1 cellular context compared by ENCODE assay signal in the genomic region with DNA sequence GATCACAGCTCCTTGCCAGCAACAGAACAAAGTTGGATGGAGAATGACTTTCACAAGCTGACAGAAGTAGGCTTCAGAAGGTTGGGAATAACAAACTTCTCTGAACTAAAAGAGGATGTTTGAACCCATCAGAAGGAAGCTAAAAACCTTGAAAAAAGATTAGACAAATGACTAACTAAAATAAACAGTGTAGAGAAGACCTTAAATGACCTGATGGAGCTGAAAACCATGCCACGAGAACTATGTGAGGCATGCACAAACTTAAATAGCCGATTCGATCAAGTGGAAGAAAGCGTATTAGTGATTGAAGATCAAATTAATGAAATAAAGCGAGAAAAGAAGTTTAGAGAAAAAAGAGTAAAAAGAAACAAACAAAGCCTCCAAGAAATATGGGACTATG.
A peak's percentile ranks its signal among the peaks of the same experiment; 100 is the strongest.
TF ChIP-seq lines count a peak whose summit lies in the region.
"Not testable (repeated sequence)": the region's sequence is repeated elsewhere in the genome, so short reads cannot be mapped to it uniquely, and the experiment has no call there.

No MANE protein-coding gene starts in this region.

TF ChIP-seq in HepG2, 621 proteins besides CTCF, POLR2A, EP300 and RAD21:
- TF ChIP-seq FOXA3 (CRISPR knock-in tag; IDR thresholded peaks at IDR 0.05) (peak; percentile 14; the same call in 1 of the 2 replicates), THRA (CRISPR knock-in tag; IDR thresholded peaks at IDR 0.05; ENCODE audit: borderline replicate concordance) (peak; percentile 95), ZNF331 (CRISPR knock-in tag; IDR thresholded peaks at IDR 0.05) (peak; percentile 84), SOX13 (CRISPR knock-in tag; conservative IDR thresholded peaks at IDR 0.05 in 1 of 2, IDR thresholded peaks at IDR 0.05 in 1 of 2) (peak in 1 of 2 experiments; percentile 5; a peak in 1 of 4 replicates), NCOA2 (CRISPR knock-in tag; IDR thresholded peaks at IDR 0.05) (peak; percentile 45), TEAD3 (CRISPR knock-in tag; optimal IDR thresholded peaks at IDR 0.05; ENCODE audit: borderline replicate concordance) (peak; percentile 49), RXRB (CRISPR knock-in tag; IDR thresholded peaks at IDR 0.05; ENCODE audit: borderline replicate concordance) (peak; percentile 94), ZNF335 (CRISPR knock-in tag; IDR thresholded peaks at IDR 0.05) (0 out of 2 replicates have a peak, but pooled peaks have one; percentile 30), FOSL2 (CRISPR knock-in tag; IDR thresholded peaks at IDR 0.05) (peak; percentile 28; the same call in 1 of the 2 replicates)
- TF ChIP-seq, protein P1, sequence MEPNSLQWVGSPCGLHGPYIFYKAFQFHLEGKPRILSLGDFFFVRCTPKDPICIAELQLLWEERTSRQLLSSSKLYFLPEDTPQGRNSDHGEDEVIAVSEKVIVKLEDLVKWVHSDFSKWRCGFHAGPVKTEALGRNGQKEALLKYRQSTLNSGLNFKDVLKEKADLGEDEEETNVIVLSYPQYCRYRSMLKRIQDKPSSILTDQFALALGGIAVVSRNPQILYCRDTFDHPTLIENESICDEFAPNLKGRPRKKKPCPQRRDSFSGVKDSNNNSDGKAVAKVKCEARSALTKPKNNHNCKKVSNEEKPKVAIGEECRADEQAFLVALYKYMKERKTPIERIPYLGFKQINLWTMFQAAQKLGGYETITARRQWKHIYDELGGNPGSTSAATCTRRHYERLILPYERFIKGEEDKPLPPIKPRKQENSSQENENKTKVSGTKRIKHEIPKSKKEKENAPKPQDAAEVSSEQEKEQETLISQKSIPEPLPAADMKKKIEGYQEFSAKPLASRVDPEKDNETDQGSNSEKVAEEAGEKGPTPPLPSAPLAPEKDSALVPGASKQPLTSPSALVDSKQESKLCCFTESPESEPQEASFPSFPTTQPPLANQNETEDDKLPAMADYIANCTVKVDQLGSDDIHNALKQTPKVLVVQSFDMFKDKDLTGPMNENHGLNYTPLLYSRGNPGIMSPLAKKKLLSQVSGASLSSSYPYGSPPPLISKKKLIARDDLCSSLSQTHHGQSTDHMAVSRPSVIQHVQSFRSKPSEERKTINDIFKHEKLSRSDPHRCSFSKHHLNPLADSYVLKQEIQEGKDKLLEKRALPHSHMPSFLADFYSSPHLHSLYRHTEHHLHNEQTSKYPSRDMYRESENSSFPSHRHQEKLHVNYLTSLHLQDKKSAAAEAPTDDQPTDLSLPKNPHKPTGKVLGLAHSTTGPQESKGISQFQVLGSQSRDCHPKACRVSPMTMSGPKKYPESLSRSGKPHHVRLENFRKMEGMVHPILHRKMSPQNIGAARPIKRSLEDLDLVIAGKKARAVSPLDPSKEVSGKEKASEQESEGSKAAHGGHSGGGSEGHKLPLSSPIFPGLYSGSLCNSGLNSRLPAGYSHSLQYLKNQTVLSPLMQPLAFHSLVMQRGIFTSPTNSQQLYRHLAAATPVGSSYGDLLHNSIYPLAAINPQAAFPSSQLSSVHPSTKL (CRISPR knock-in tag; IDR thresholded peaks at IDR 0.05): peak; percentile 42; the same call in 1 of the 2 replicates
- TF ChIP-seq SOX13 (IDR thresholded peaks at IDR 0.05): not testable (repeated sequence)
- TF ChIP-seq, protein P2, sequence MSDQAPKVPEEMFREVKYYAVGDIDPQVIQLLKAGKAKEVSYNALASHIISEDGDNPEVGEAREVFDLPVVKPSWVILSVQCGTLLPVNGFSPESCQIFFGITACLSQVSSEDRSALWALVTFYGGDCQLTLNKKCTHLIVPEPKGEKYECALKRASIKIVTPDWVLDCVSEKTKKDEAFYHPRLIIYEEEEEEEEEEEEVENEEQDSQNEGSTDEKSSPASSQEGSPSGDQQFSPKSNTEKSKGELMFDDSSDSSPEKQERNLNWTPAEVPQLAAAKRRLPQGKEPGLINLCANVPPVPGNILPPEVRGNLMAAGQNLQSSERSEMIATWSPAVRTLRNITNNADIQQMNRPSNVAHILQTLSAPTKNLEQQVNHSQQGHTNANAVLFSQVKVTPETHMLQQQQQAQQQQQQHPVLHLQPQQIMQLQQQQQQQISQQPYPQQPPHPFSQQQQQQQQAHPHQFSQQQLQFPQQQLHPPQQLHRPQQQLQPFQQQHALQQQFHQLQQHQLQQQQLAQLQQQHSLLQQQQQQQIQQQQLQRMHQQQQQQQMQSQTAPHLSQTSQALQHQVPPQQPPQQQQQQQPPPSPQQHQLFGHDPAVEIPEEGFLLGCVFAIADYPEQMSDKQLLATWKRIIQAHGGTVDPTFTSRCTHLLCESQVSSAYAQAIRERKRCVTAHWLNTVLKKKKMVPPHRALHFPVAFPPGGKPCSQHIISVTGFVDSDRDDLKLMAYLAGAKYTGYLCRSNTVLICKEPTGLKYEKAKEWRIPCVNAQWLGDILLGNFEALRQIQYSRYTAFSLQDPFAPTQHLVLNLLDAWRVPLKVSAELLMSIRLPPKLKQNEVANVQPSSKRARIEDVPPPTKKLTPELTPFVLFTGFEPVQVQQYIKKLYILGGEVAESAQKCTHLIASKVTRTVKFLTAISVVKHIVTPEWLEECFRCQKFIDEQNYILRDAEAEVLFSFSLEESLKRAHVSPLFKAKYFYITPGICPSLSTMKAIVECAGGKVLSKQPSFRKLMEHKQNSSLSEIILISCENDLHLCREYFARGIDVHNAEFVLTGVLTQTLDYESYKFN (CRISPR knock-in tag; conservative IDR thresholded peaks at IDR 0.05): peak; percentile 35; the same call in 1 of the 2 replicates
